Comparison of ENCODE assay signal across 16 cellular contexts in genomic region chr19:4889034-4889825, GRCh38. TPM values are rescaled to one million over a fixed set of nuclear protein-coding genes. Genes with fewer than 3 reads are reported as not detected.
DNase-seq lines count a peak whose midpoint lies in the region; ATAC-seq and TF ChIP-seq lines count a peak whose summit lies in the region.
"Had no signal": no experiment of that assay in that cellular context is flagged by ENCODE, and none has a peak within 500 bp of the region (broad histone marks: within the 10 kb centered on the region; RNA-seq: fewer than 3 reads in every experiment).

No MANE protein-coding gene starts in this region.

- no peaks in the 10 kb centered on the region for H3K4me1 ChIP-seq in HEK293 (ENCODE audit: control insufficient read depth, insufficient read depth, low read length)
- no peaks in the 10 kb centered on the region for H3K4me1 ChIP-seq in aorta (ENCODE audit: control insufficient read depth in 1 of 2, insufficient read depth in 2 of 2, low read length in 2 of 2)
- H3K4me1 ChIP-seq: esophagus muscularis mucosa, parathyroid adenoma had no signal

- H3K27ac ChIP-seq in HEK293 (ENCODE audit: extremely low read depth, low read depth, low read length) (no peak overlapping the region), epithelial cell of prostate (peak overlapping the region; percentile 66), aorta (ENCODE audit: low read depth in 1 of 2, low read length in 2 of 2) (no peak overlapping the region)
- H3K27ac ChIP-seq: esophagus muscularis mucosa, HL-60, parathyroid adenoma had no signal

- no peak overlapping the region for H3K4me3 ChIP-seq in HEK293 (ENCODE audit: low read depth, low read length)
- no peak overlapping the region for H3K4me3 ChIP-seq in aorta (ENCODE audit: low read length in 2 of 2)
- H3K4me3 ChIP-seq: esophagus muscularis mucosa, mucosa of descending colon had no signal

- TF ChIP-seq CTCF in HEK293 (tag by site-specific recombination; IDR thresholded peaks at IDR 0.05), result no peak

- 94% methylated on average over 15 of the region's 15 CpGs for WGBS in aorta, 2 donors

- H3K9me3 ChIP-seq in HEK293 (ENCODE audit: control insufficient read depth, insufficient read depth, low read depth, low read length) (no peaks in the 10 kb centered on the region), aorta (ENCODE audit: control insufficient read depth, low read length) (no peaks in the 10 kb centered on the region)
- H3K9me3 ChIP-seq: esophagus muscularis mucosa, mucosa of descending colon had no signal

- intact Hi-C loops in aorta (cut with DNase I) (no loop called here), Right ventricle myocardium inferior (cut with DNase I) (no loop called here)

- CTCF ChIA-PET in HEK293 (lab: Yijun Ruan, JAX), result interaction anchor here (1.5 kb wide), 1 partner anchor 17 kb away, joined by 9 read pairs; no protein-coding TSS in a partner anchor

- H3K36me3 ChIP-seq in HEK293 (ENCODE audit: control insufficient read depth in 2 of 2, insufficient read depth in 1 of 2, low read length in 2 of 2) (no peaks in the 10 kb centered on the region), aorta (ENCODE audit: control insufficient read depth in 1 of 2, insufficient read depth in 2 of 2, low read length in 1 of 2) (no peaks in the 10 kb centered on the region)
- H3K36me3 ChIP-seq: esophagus muscularis mucosa had no signal

- ATAC-seq in aorta (ENCODE audit: low FRiP score) (no peak), HG02759 (IDR thresholded peaks at IDR 0.05; ENCODE audit: unreplicated experiment) (no peak), Right ventricle myocardium inferior (no peak), HG03442 (IDR thresholded peaks at IDR 0.05; ENCODE audit: unreplicated experiment) (no peak)
- ATAC-seq: mucosa of descending colon had no signal

- DNase-seq in AG08395 (ENCODE audit: low spot score), result peak; percentile 50
- DNase-seq in RPMI7951 (ENCODE audit: low read depth), result peak; percentile 98
- DNase-seq in epithelial cell of prostate (ENCODE audit: low read depth, low spot score), result peak; percentile 70
- DNase-seq in aorta, result no peak
- DNase-seq in Right ventricle myocardium inferior (ENCODE audit: missing footprints), result no peak
- DNase-seq: DMS79, mucosa of descending colon, NCI-H345, RPMI8226 had no signal

- POLR2A ChIA-PET in HEK293 (lab: Yijun Ruan, JAX), result interaction anchor here (0.6 kb wide), 1 partner anchor 1261 kb away, joined by 6 read pairs; no protein-coding TSS in a partner anchor

- no peaks in the 10 kb centered on the region for H3K27me3 ChIP-seq in aorta (ENCODE audit: control insufficient read depth in 1 of 2, insufficient read depth in 2 of 2, low read length in 1 of 2)

TF ChIP-seq in HEK293, 187 proteins besides CTCF, POLR2A, EP300 and RAD21:
- TF ChIP-seq ZBTB6 (tag by site-specific recombination; IDR thresholded peaks at IDR 0.05) (0 out of 2 replicates have a peak, but pooled peaks have one; percentile 23), ZNF600 (tag by site-specific recombination; IDR thresholded peaks at IDR 0.05) (0 out of 2 replicates have a peak, but pooled peaks have one; percentile 20), EGR2 (tag by site-specific recombination; IDR thresholded peaks at IDR 0.05; ENCODE audit: low read depth) (0 out of 2 replicates have a peak, but pooled peaks have one; percentile 9)
- TF ChIP-seq, protein P1, sequence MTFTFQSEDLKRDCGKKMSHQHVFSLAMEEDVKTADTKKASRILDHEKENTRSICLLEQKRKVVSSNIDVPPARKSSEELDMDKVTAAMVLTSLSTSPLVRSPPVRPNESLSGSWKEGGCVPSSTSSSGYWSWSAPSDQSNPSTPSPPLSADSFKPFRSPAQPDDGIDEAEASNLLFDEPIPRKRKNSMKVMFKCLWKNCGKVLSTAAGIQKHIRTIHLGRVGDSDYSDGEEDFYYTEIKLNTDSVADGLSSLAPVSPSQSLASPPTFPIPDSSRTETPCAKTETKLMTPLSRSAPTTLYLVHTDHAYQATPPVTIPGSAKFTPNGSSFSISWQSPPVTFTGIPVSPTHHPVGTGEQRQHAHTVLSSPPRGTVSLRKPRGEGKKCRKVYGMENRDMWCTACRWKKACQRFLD (tag by site-specific recombination; IDR thresholded peaks at IDR 0.05), result no peak
- TF ChIP-seq, protein P2, sequence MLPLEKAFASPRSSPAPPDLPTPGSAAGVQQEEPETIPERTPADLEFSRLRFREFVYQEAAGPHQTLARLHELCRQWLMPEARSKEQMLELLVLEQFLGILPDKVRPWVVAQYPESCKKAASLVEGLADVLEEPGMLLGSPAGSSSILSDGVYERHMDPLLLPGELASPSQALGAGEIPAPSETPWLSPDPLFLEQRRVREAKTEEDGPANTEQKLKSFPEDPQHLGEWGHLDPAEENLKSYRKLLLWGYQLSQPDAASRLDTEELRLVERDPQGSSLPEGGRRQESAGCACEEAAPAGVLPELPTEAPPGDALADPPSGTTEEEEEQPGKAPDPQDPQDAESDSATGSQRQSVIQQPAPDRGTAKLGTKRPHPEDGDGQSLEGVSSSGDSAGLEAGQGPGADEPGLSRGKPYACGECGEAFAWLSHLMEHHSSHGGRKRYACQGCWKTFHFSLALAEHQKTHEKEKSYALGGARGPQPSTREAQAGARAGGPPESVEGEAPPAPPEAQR (tag by site-specific recombination; IDR thresholded peaks at IDR 0.05), result no peak

RNA-seq across cellular contexts. Expression of gene ARRDC5, which starts 13.5 kb away (rescaled TPM):
- not detected in 2 replicates for total RNA-seq in RPMI7951 (2014; rRNA removed; shearing (Covaris generic))
- total RNA-seq in aorta (under 1 TPM; 0.36 to 0.90 TPM), Right ventricle myocardium inferior (not detected)
- polyA plus RNA-seq in aorta, result not detected
- total RNA-seq: chondrocyte had no signal

RNA-seq across cellular contexts. Expression of gene UHRF1, which starts 20.1 kb away (rescaled TPM):
- total RNA-seq in RPMI7951 (2014; rRNA removed; shearing (Covaris generic)), result 37.6 and 37.7 TPM in 2 replicates
- total RNA-seq in aorta (1 to 10 TPM; 3.4 to 3.9 TPM), Right ventricle myocardium inferior (2.3 TPM)
- polyA plus RNA-seq in aorta, result 1 to 10 TPM in 1 of 2 donors, under 1 TPM in 1; 0.64 to 1.1 TPM

RNA-seq across cellular contexts. Expression of gene PLIN3, which starts 21.8 kb away (rescaled TPM):
- 177 and 194 TPM in 2 replicates for total RNA-seq in RPMI7951 (2014; rRNA removed; shearing (Covaris generic))
- 10 to 100 TPM; 56.4 to 68.4 TPM for total RNA-seq in aorta
- polyA plus RNA-seq in aorta, result 10 to 100 TPM; 53.2 to 56.5 TPM
- 34.0 TPM for total RNA-seq in Right ventricle myocardium inferior

RNA-seq across cellular contexts. Expression of gene TICAM1, which starts 57.7 kb away (rescaled TPM):
- 2.4 and 2.5 TPM in 2 replicates for total RNA-seq in RPMI7951 (2014; rRNA removed; shearing (Covaris generic))
- total RNA-seq in aorta, result 10 to 100 TPM; 14.0 to 18.5 TPM
- 1 to 10 TPM; 6.9 to 7.7 TPM for polyA plus RNA-seq in aorta
- total RNA-seq in Right ventricle myocardium inferior, result 7.3 TPM

Comparison
In these comparisons a context has a peak if more than half of its experiments do, and no peak if none do; other contexts are left out.
1. DNase-seq: peak in AG08395 (single experiment), RPMI7951 (single experiment) and epithelial cell of prostate (single experiment); none in aorta (0 of 2) and Right ventricle myocardium inferior (single experiment).